Comparison of ENCODE assay signal across 1 cellular context in genomic region chr3:10396083-10396482, GRCh38.
TF ChIP-seq lines count a peak whose summit lies in the region.

No MANE protein-coding gene starts in this region.

TF ChIP-seq in SK-N-SH treated with all-trans-retinoic acid at 6 μM for 48 hours, 23 proteins besides CTCF, POLR2A, EP300 and RAD21 (continued from another document):
- TF ChIP-seq CREB5 (CRISPR knock-in tag; IDR thresholded peaks at IDR 0.05; ENCODE audit: low read depth): no peak
- TF ChIP-seq, protein P1, sequence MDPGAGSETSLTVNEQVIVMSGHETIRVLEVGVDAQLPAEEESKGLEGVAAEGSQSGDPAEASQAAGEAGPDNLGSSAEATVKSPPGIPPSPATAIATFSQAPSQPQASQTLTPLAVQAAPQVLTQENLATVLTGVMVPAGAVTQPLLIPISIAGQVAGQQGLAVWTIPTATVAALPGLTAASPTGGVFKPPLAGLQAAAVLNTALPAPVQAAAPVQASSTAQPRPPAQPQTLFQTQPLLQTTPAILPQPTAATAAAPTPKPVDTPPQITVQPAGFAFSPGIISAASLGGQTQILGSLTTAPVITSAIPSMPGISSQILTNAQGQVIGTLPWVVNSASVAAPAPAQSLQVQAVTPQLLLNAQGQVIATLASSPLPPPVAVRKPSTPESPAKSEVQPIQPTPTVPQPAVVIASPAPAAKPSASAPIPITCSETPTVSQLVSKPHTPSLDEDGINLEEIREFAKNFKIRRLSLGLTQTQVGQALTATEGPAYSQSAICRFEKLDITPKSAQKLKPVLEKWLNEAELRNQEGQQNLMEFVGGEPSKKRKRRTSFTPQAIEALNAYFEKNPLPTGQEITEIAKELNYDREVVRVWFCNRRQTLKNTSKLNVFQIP (CRISPR knock-in tag; IDR thresholded peaks at IDR 0.05; ENCODE audit: borderline replicate concordance, low read depth): no peak
- no peak for TF ChIP-seq ESRRG (CRISPR knock-in tag; IDR thresholded peaks at IDR 0.05)
- no peak for TF ChIP-seq ZNF70 (CRISPR knock-in tag; IDR thresholded peaks at IDR 0.05)
- TF ChIP-seq OSR1 (CRISPR knock-in tag; IDR thresholded peaks at IDR 0.05): no peak
- TF ChIP-seq TCF4 (CRISPR knock-in tag; IDR thresholded peaks at IDR 0.05; ENCODE audit: borderline replicate concordance): no peak
- no peak for TF ChIP-seq TOX (CRISPR knock-in tag; IDR thresholded peaks at IDR 0.05; ENCODE audit: borderline replicate concordance)
- no peak for TF ChIP-seq ISL1 (CRISPR knock-in tag; IDR thresholded peaks at IDR 0.05)
- TF ChIP-seq, protein P2, sequence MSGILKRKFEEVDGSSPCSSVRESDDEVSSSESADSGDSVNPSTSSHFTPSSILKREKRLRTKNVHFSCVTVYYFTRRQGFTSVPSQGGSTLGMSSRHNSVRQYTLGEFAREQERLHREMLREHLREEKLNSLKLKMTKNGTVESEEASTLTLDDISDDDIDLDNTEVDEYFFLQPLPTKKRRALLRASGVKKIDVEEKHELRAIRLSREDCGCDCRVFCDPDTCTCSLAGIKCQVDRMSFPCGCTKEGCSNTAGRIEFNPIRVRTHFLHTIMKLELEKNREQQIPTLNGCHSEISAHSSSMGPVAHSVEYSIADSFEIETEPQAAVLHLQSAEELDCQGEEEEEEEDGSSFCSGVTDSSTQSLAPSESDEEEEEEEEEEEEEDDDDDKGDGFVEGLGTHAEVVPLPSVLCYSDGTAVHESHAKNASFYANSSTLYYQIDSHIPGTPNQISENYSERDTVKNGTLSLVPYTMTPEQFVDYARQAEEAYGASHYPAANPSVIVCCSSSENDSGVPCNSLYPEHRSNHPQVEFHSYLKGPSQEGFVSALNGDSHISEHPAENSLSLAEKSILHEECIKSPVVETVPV (CRISPR knock-in tag; IDR thresholded peaks at IDR 0.05): no peak
TF ChIP-seq in SK-N-SH treated with all-trans-retinoic acid at 6 μM for 48 hours: peak in this region for 0.
